In genomic region chr5:141383345-141383744, GRCh38 we compare ENCODE assay signal across 1 cellular context.
TF ChIP-seq lines count a peak whose summit lies in the region.

No MANE protein-coding gene starts in this region.

TF ChIP-seq in A549, 52 proteins besides CTCF, POLR2A, EP300 and RAD21 (continued from another document):
- TF ChIP-seq PBX3 (IDR thresholded peaks at IDR 0.05), result no peak
- no peak for TF ChIP-seq HOXA7 (CRISPR knock-in tag; IDR thresholded peaks at IDR 0.05)
- TF ChIP-seq HMGXB4 (CRISPR knock-in tag; IDR thresholded peaks at IDR 0.05; ENCODE audit: borderline replicate concordance), result no peak
- TF ChIP-seq KDM1A (IDR thresholded peaks at IDR 0.05; ENCODE audit: low read depth), result no peak
- TF ChIP-seq HES2 (IDR thresholded peaks at IDR 0.05), result no peak
- TF ChIP-seq NR3C1 (IDR thresholded peaks at IDR 0.05), result no peak
